Comparison of ENCODE assay signal across 8 cellular contexts in the genomic region with DNA sequence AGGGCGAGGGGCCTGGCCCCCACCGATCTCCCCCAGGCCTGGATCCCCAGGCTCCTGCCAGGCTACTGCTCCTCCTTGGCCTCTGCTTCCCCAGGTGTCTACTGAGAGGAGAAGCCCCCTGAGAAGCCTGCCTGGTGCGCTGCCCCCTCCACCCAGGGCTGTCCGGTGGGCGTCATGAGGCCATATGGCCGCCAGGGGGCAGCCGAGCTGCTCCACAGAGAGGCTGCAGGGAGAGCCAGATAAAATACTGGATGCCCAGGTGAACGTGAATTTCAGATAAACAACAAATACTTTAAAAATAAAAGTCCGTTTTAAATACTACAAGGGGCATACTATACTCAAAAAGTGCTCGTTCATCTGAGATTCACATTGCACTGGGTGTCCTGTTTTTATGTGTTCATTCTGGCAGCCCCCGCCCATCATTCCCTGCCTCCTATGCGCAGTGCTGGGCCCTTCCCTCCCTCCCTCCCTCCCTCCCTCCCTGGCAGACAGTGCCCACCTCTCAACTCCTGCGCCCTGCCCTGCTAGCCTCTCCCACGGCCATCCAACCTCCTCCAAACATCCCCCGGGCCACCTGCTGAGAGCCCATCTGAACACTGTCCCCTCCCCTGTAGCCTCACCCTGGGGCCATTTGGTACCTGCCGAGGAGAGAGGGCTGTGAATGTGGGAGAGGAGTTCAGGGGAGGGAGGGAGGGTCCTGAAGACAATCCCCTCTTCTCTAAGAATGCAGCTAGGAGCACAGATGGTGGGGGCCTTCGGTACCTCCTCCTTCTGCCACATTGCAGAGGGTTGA. TPM values are rescaled to one million over a fixed set of nuclear protein-coding genes. Genes with fewer than 3 reads are reported as not detected.
DNase-seq lines count a peak whose midpoint lies in the region; TF ChIP-seq lines count a peak whose summit lies in the region.

No MANE protein-coding gene starts in this region.

- TF ChIP-seq RAD21 in liver (IDR thresholded peaks at IDR 0.05), result peak; percentile 82 to 88

- peaks cover 52% of the 10 kb centered on the region for H3K4me1 Mint-ChIP-seq in activated CD4-positive, alpha-beta T cell treated with anti-CD3 and anti-CD28 coated beads, Interleukin-2, amount 10 ng/mL, durations not matched to agents 24 days and 14 days

- intact Hi-C loops in activated CD4-positive, alpha-beta T cell treated with anti-CD3 and anti-CD28 coated beads, Interleukin-2, amount 10 ng/mL, durations not matched to agents 24 days and 14 days (cut with micrococcal nuclease), result loop anchor here (1.0 kb wide), 1 partner anchor 51 kb away; no protein-coding TSS in a partner anchor

- WGBS in liver, result 29% methylated on average over 17 of the region's 17 CpGs

- H3K9me3 ChIP-seq in liver (ENCODE audit: control insufficient read depth in 4 of 4, low read length in 3 of 4), result no peaks in the 10 kb centered on the region

- H3K36me3 ChIP-seq in liver (ENCODE audit: control insufficient read depth in 4 of 4, insufficient read depth in 3 of 4, low read depth in 1 of 4, low read length in 3 of 4), result no peaks in the 10 kb centered on the region

- H3K27me3 Mint-ChIP-seq in activated CD4-positive, alpha-beta T cell treated with anti-CD3 and anti-CD28 coated beads, Interleukin-2, amount 10 ng/mL, durations not matched to agents 24 days and 14 days, result no peaks in the 10 kb centered on the region

- H3K4me3 ChIP-seq in liver (ENCODE audit: low read depth in 1 of 3, low read length in 3 of 3), result no peak overlapping the region

- peaks cover 63% of the 10 kb centered on the region for H3K36me3 Mint-ChIP-seq in activated CD4-positive, alpha-beta T cell treated with anti-CD3 and anti-CD28 coated beads, Interleukin-2, amount 10 ng/mL, durations not matched to agents 24 days and 14 days (ENCODE audit: low read depth)

- H3K4me1 ChIP-seq in liver (ENCODE audit: control insufficient read depth in 4 of 4, insufficient read depth in 4 of 4, low read length in 3 of 4), result peaks cover 0 to 6% (median under 1%) of the 10 kb centered on the region in 4 donors

- H3K9ac ChIP-seq in liver (ENCODE audit: low read depth in 1 of 2, low read length in 2 of 2), result no peak overlapping the region

- peak overlapping the region; percentile 98 for H3K27ac Mint-ChIP-seq in activated CD4-positive, alpha-beta T cell treated with anti-CD3 and anti-CD28 coated beads, Interleukin-2, amount 10 ng/mL, durations not matched to agents 24 days and 14 days

- peak; percentile 83 for TF ChIP-seq CTCF in liver (IDR thresholded peaks at IDR 0.05; ENCODE audit: low read depth, low read length, missing input control)

- H3K27me3 ChIP-seq in liver (ENCODE audit: control insufficient read depth in 4 of 4, insufficient read depth in 4 of 4, low read length in 3 of 4), result no peaks in the 10 kb centered on the region

- no peaks in the 10 kb centered on the region for H3K9me3 Mint-ChIP-seq in activated CD4-positive, alpha-beta T cell treated with anti-CD3 and anti-CD28 coated beads, Interleukin-2, amount 10 ng/mL, durations not matched to agents 24 days and 14 days

- DNase-seq in NCI-H345 (lab: John Stamatoyannopoulos, UW) (peak; percentile 35), NCI-H345 treated with DMSO at 0.1 percent for 48 hours (lab: John Stamatoyannopoulos, UW; ENCODE audit: unreplicated experiment) (no peak), NCI-H2029 (lab: John Stamatoyannopoulos, UW) (peak; percentile 35), cerebellum (ENCODE audit: low spot score) (peak; percentile 82), OCI-M2 (lab: John Stamatoyannopoulos, UW; ENCODE audit: unreplicated experiment) (no peak)
- DNase-seq in activated CD4-positive, alpha-beta T cell treated with anti-CD3 and anti-CD28 coated beads, Interleukin-2, amount 10 ng/mL, durations not matched to agents 24 days and 14 days, result peak; percentile 91
- DNase-seq in stimulated activated CD4-positive, alpha-beta T cell treated with anti-CD3 and anti-CD28 coated beads, TNF-alpha, amount 100 ng/mL, for 4 hours (ENCODE audit: low read depth in 3 of 3), result peak; percentile 45 to 55 (median 50)

- H3K4me3 Mint-ChIP-seq in activated CD4-positive, alpha-beta T cell treated with anti-CD3 and anti-CD28 coated beads, Interleukin-2, amount 10 ng/mL, durations not matched to agents 24 days and 14 days, result no peak overlapping the region

- no peak overlapping the region for H3K27ac ChIP-seq in liver (ENCODE audit: low read depth in 1 of 2, low read length in 2 of 2)

TF ChIP-seq in liver, 16 proteins besides CTCF, POLR2A, EP300 and RAD21:
- TF ChIP-seq HNF4G (IDR thresholded peaks at IDR 0.05), result no peak
- TF ChIP-seq GABPA (IDR thresholded peaks at IDR 0.05 in 1 of 2, conservative IDR thresholded peaks at IDR 0.05 in 1 of 2), result no peak
- TF ChIP-seq, protein P1, sequence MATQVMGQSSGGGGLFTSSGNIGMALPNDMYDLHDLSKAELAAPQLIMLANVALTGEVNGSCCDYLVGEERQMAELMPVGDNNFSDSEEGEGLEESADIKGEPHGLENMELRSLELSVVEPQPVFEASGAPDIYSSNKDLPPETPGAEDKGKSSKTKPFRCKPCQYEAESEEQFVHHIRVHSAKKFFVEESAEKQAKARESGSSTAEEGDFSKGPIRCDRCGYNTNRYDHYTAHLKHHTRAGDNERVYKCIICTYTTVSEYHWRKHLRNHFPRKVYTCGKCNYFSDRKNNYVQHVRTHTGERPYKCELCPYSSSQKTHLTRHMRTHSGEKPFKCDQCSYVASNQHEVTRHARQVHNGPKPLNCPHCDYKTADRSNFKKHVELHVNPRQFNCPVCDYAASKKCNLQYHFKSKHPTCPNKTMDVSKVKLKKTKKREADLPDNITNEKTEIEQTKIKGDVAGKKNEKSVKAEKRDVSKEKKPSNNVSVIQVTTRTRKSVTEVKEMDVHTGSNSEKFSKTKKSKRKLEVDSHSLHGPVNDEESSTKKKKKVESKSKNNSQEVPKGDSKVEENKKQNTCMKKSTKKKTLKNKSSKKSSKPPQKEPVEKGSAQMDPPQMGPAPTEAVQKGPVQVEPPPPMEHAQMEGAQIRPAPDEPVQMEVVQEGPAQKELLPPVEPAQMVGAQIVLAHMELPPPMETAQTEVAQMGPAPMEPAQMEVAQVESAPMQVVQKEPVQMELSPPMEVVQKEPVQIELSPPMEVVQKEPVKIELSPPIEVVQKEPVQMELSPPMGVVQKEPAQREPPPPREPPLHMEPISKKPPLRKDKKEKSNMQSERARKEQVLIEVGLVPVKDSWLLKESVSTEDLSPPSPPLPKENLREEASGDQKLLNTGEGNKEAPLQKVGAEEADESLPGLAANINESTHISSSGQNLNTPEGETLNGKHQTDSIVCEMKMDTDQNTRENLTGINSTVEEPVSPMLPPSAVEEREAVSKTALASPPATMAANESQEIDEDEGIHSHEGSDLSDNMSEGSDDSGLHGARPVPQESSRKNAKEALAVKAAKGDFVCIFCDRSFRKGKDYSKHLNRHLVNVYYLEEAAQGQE (IDR thresholded peaks at IDR 0.05), result no peak
- TF ChIP-seq, protein P2, sequence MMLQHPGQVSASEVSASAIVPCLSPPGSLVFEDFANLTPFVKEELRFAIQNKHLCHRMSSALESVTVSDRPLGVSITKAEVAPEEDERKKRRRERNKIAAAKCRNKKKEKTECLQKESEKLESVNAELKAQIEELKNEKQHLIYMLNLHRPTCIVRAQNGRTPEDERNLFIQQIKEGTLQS (IDR thresholded peaks at IDR 0.05), result no peak
- TF ChIP-seq JUND (IDR thresholded peaks at IDR 0.05), result no peak
- TF ChIP-seq FOXA2 (IDR thresholded peaks at IDR 0.05), result no peak
- TF ChIP-seq HNF4A (conservative IDR thresholded peaks at IDR 0.05), result no peak
- TF ChIP-seq EGR1 (IDR thresholded peaks at IDR 0.05; ENCODE audit: low read depth in 2 of 2), result no peak
- no peak for TF ChIP-seq NR2F2 (IDR thresholded peaks at IDR 0.05)
- TF ChIP-seq, protein P3, sequence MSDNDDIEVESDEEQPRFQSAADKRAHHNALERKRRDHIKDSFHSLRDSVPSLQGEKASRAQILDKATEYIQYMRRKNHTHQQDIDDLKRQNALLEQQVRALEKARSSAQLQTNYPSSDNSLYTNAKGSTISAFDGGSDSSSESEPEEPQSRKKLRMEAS (IDR thresholded peaks at IDR 0.05), result no peak
- no peak for TF ChIP-seq SP1 (IDR thresholded peaks at IDR 0.05)
- TF ChIP-seq TAF1 (conservative IDR thresholded peaks at IDR 0.05), result no peak
- TF ChIP-seq, protein P4, sequence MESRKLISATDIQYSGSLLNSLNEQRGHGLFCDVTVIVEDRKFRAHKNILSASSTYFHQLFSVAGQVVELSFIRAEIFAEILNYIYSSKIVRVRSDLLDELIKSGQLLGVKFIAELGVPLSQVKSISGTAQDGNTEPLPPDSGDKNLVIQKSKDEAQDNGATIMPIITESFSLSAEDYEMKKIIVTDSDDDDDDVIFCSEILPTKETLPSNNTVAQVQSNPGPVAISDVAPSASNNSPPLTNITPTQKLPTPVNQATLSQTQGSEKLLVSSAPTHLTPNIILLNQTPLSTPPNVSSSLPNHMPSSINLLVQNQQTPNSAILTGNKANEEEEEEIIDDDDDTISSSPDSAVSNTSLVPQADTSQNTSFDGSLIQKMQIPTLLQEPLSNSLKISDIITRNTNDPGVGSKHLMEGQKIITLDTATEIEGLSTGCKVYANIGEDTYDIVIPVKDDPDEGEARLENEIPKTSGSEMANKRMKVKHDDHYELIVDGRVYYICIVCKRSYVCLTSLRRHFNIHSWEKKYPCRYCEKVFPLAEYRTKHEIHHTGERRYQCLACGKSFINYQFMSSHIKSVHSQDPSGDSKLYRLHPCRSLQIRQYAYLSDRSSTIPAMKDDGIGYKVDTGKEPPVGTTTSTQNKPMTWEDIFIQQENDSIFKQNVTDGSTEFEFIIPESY (IDR thresholded peaks at IDR 0.05), result no peak
- TF ChIP-seq RXRA (IDR thresholded peaks at IDR 0.05), result no peak
- no peak for TF ChIP-seq FOXA1 (IDR thresholded peaks at IDR 0.05)

RNA-seq across cellular contexts. Expression of a gene that starts 29.5 kb away (rescaled TPM):
- total RNA-seq in activated CD4-positive, alpha-beta T cell treated with anti-CD3 and anti-CD28 coated beads, Interleukin-2, amount 10 ng/mL, durations not matched to agents 24 days and 14 days, result 182 and 186 TPM in 2 replicates
- total RNA-seq in cerebellum, result 0.27 TPM
- total RNA-seq in liver, result 1 to 10 TPM; 4.3 to 4.6 TPM
- polyA plus RNA-seq in liver, result 1 to 10 TPM; 1.1 to 1.6 TPM

RNA-seq across cellular contexts. Expression of a gene that starts 46.4 kb away (rescaled TPM):
- total RNA-seq in activated CD4-positive, alpha-beta T cell treated with anti-CD3 and anti-CD28 coated beads, Interleukin-2, amount 10 ng/mL, durations not matched to agents 24 days and 14 days, result 41.4 and 43.0 TPM in 2 replicates
- total RNA-seq in cerebellum, result 261 TPM
- 10 to 100 TPM; 77.2 to 82.8 TPM for total RNA-seq in liver
- polyA plus RNA-seq in liver, result 10 to 100 TPM; 49.3 to 80.2 TPM

Comparison
In these comparisons a context has a peak if more than half of its experiments do, and no peak if none do; other contexts are left out.
1. DNase-seq: peak in NCI-H345 (single experiment), NCI-H2029 (single experiment), activated CD4-positive, alpha-beta T cell treated with anti-CD3 and anti-CD28 coated beads, Interleukin-2, amount 10 ng/mL, durations not matched to agents 24 days and 14 days (single experiment), cerebellum (single experiment) and stimulated activated CD4-positive, alpha-beta T cell treated with anti-CD3 and anti-CD28 coated beads, TNF-alpha, amount 100 ng/mL, for 4 hours (3 of 3); none in NCI-H345 treated with DMSO at 0.1 percent for 48 hours (single experiment) and OCI-M2 (single experiment).
2. RNA of a gene that starts 29.5 kb away (total RNA-seq): 182 to 186 TPM in activated CD4-positive, alpha-beta T cell treated with anti-CD3 and anti-CD28 coated beads, Interleukin-2, amount 10 ng/mL, durations not matched to agents 24 days and 14 days; 4.3 to 4.6 TPM in liver and 0.27 TPM in cerebellum (single experiment); every median in the first group is over 10 times any median in the second.